ENCODE assay signal across 8 cellular contexts in the genomic region with DNA sequence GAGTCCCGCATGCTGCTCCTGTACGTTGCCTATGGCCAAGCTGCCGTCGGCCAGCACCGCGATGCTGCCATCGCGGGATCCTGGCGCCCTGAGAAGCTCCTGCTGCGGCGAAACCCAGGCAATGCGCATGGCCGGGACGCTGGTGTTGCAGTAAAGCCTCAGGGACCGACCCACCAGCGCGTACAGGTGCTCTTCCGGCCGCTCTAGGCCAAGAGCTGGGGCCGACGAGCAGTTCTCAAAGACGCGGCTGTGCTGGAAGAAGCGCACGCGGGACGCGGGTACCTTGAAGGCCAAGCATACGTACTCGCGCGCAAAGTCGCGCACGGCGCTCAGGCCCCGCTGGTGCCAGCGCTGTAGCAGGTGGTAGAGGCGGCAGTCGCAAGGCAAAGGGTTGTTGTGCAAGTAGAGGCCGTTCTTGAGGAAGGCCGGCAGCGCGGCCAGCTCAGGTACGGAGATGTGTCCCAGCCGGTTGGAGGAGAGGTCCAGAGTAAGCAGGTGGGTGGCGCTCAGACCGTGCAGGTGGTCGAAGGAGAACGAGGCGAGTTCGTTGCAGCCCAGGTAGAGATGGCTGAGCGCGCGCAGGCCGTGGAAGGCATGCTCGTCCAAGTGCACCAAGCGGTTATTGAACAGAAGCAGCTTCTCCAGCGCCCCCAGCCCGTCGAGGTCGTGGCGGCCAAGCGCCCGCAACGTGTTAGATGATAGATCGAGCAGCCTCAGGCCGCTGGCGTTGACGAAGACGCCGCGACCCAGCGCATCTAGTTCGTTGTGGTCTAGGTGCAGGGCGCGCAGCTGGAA. TPM values are rescaled to one million over a fixed set of nuclear protein-coding genes. Genes with fewer than 3 reads are reported as not detected.
A peak's percentile ranks its signal among the peaks of the same experiment; 100 is the strongest.
DNase-seq lines count a peak whose midpoint lies in the region; ATAC-seq and TF ChIP-seq lines count a peak whose summit lies in the region.

No MANE protein-coding gene starts in this region.

- H3K27ac ChIP-seq in AG04450 (ENCODE audit: low read depth, low read length), result no peak overlapping the region
- no peak overlapping the region for H3K27ac ChIP-seq in coronary artery

- H3K36me3 ChIP-seq in mucosa of stomach (ENCODE audit: control insufficient read depth, insufficient read depth, low read length), result peaks cover 15% of the 10 kb centered on the region

- no peak for ATAC-seq in HG03108 (IDR thresholded peaks at IDR 0.05; ENCODE audit: unreplicated experiment)

- CTCF ChIA-PET in AG04450 (lab: Charles Lee), result interaction anchor here (1.4 kb wide), 1 partner anchor 121 kb away, joined by 3 read pairs; no protein-coding TSS in a partner anchor

- peaks cover 44% of the 10 kb centered on the region for H3K4me1 ChIP-seq in mucosa of stomach (ENCODE audit: control insufficient read depth, insufficient read depth, low read length)

- peak overlapping the region; percentile 10 for H3K9ac ChIP-seq in mucosa of stomach (ENCODE audit: low read length)

- POLR2A ChIA-PET in AG04450 (lab: Yijun Ruan, JAX), result no interaction called here

- DNase-seq in AG04450 (ENCODE audit: low read depth, low spot score), result no peak
- DNase-seq in Jurkat, Clone E6-1 (ENCODE audit: low read depth, low spot score), result no peak
- DNase-seq in coronary artery (ENCODE audit: low spot score), result peak; percentile 78
- DNase-seq in SHP77 (lab: John Stamatoyannopoulos, UW), result no peak
- DNase-seq in DMS153 (lab: John Stamatoyannopoulos, UW), result no peak
- no peak for DNase-seq in HCEC 1CT

- peak overlapping the region; percentile 69 for H3K4me3 ChIP-seq in AG04450 (ENCODE audit: low read depth, low read length)
- H3K4me3 ChIP-seq in Jurkat, Clone E6-1 (ENCODE audit: low read length), result peak overlapping the region; percentile 57
- peak overlapping the region; percentile 75 for H3K4me3 ChIP-seq in coronary artery
- peak overlapping the region; percentile 31 for H3K4me3 ChIP-seq in mucosa of stomach (ENCODE audit: low read length)

- no peak for TF ChIP-seq CTCF in AG04450 (IDR thresholded peaks at IDR 0.05; ENCODE audit: low read depth, low read length)
- TF ChIP-seq CTCF in coronary artery (IDR thresholded peaks at IDR 0.05), result no peak

- no peaks in the 10 kb centered on the region for H3K27me3 ChIP-seq in AG04450 (ENCODE audit: control insufficient read depth, insufficient read depth, low read length)
- H3K27me3 ChIP-seq in mucosa of stomach (ENCODE audit: control insufficient read depth, insufficient read depth, low read length), result no peaks in the 10 kb centered on the region

- H3K9me3 ChIP-seq in AG04450 (ENCODE audit: control insufficient read depth, insufficient read depth, low read length) (peaks cover 12% of the 10 kb centered on the region; the same call in 1 of the 2 replicates), mucosa of stomach (ENCODE audit: control insufficient read depth, low read length) (no peaks in the 10 kb centered on the region)

RNA-seq across cellular contexts. Expression of gene AMIGO3, which starts 0.9 kb away (rescaled TPM):
- 0.11 TPM in 1 of 2 replicates, not detected in the other for polyA plus RNA-seq in AG04450 (2011; rRNA removed)
- not detected in 2 replicates for polyA minus RNA-seq in AG04450 (2011; rRNA and poly(A)+ RNA removed)
- polyA plus RNA-seq in Jurkat, Clone E6-1 (2012; ENCODE audit: insufficient read depth, insufficient read length), result not detected

RNA-seq across cellular contexts. Expression of gene GMPPB, which starts 5.1 kb away (rescaled TPM):
- polyA plus RNA-seq in AG04450 (2011; rRNA removed), result 13.9 and 15.7 TPM in 2 replicates
- 17.5 and 23.5 TPM in 2 replicates for polyA minus RNA-seq in AG04450 (2011; rRNA and poly(A)+ RNA removed)
- 21.8 TPM for polyA plus RNA-seq in Jurkat, Clone E6-1 (2012; ENCODE audit: insufficient read depth, insufficient read length)

RNA-seq across cellular contexts. Expression of gene RNF123, which starts 29.3 kb away (rescaled TPM):
- 22.9 and 33.3 TPM in 2 replicates for polyA plus RNA-seq in AG04450 (2011; rRNA removed)
- polyA minus RNA-seq in AG04450 (2011; rRNA and poly(A)+ RNA removed), result 38.5 and 52.5 TPM in 2 replicates
- 51.5 TPM for polyA plus RNA-seq in Jurkat, Clone E6-1 (2012; ENCODE audit: insufficient read depth, insufficient read length)

RNA-seq across cellular contexts. Expression of gene MST1, which starts 29.3 kb away (rescaled TPM):
- polyA plus RNA-seq in AG04450 (2011; rRNA removed), result 6.4 and 6.5 TPM in 2 replicates
- polyA minus RNA-seq in AG04450 (2011; rRNA and poly(A)+ RNA removed), result 2.8 and 5.6 TPM in 2 replicates
- polyA plus RNA-seq in Jurkat, Clone E6-1 (2012; ENCODE audit: insufficient read depth, insufficient read length), result 28.6 TPM

RNA-seq across cellular contexts. Expression of gene APEH, which starts 44.5 kb away (rescaled TPM):
- 85.3 and 108 TPM in 2 replicates for polyA plus RNA-seq in AG04450 (2011; rRNA removed)
- 146 and 205 TPM in 2 replicates for polyA minus RNA-seq in AG04450 (2011; rRNA and poly(A)+ RNA removed)
- polyA plus RNA-seq in Jurkat, Clone E6-1 (2012; ENCODE audit: insufficient read depth, insufficient read length), result 191 TPM
